1 cellular context compared by ENCODE assay signal in the genomic region with DNA sequence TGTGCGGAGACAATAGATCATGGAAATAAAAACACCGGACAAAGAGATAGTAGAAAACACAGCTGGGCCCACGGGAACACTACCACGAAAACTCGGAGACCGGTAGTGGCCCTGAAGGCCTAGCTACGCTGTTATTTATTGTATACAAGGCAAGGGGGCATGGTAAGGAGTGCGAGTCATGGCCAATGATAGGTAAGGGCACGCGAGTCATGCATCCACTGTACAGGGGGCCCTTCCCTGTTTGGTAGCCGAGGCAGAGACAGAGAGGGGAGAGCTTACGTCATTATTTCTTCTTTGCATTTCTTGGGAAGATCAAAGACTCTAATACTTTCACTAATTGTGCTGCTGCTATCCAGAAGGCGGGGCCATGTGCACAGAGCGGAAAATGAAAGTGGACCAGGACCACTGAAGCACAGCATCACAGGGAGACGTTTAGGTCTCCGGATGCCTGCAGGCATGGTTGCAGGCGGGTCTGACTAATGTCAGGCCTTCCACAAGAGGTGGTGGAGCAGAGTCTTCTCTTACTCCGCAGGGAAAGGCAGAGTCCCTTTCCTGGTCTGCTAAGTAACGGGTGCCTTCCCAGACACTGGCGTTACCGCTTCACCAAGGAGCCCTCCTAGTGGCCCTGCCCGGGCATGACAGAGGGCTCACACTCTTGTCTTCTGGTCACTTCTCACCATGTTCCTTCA.
TF ChIP-seq lines count a peak whose summit lies in the region.

No MANE protein-coding gene starts in this region.

TF ChIP-seq in HepG2, 621 proteins besides CTCF, POLR2A, EP300 and RAD21 (continued from another document and continues in another):
- TF ChIP-seq, protein P1, sequence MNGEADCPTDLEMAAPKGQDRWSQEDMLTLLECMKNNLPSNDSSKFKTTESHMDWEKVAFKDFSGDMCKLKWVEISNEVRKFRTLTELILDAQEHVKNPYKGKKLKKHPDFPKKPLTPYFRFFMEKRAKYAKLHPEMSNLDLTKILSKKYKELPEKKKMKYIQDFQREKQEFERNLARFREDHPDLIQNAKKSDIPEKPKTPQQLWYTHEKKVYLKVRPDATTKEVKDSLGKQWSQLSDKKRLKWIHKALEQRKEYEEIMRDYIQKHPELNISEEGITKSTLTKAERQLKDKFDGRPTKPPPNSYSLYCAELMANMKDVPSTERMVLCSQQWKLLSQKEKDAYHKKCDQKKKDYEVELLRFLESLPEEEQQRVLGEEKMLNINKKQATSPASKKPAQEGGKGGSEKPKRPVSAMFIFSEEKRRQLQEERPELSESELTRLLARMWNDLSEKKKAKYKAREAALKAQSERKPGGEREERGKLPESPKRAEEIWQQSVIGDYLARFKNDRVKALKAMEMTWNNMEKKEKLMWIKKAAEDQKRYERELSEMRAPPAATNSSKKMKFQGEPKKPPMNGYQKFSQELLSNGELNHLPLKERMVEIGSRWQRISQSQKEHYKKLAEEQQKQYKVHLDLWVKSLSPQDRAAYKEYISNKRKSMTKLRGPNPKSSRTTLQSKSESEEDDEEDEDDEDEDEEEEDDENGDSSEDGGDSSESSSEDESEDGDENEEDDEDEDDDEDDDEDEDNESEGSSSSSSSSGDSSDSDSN (CRISPR knock-in tag; IDR thresholded peaks at IDR 0.05), result peak; percentile 43; the same call in 1 of the 2 replicates
- TF ChIP-seq SMAD1 (CRISPR knock-in tag; IDR thresholded peaks at IDR 0.05; ENCODE audit: borderline replicate concordance, low read depth) (no peak), ZNF768 (CRISPR knock-in tag; IDR thresholded peaks at IDR 0.05) (peak; percentile 81), TBX2 (CRISPR knock-in tag; IDR thresholded peaks at IDR 0.05; ENCODE audit: borderline replicate concordance) (no peak), ZNF329 (CRISPR knock-in tag; IDR thresholded peaks at IDR 0.05; ENCODE audit: low read depth) (no peak), SPEN (CRISPR knock-in tag; IDR thresholded peaks at IDR 0.05; ENCODE audit: low read depth) (0 out of 2 replicates have a peak, but pooled peaks have one; percentile 30), ZMAT3 (CRISPR knock-in tag; conservative IDR thresholded peaks at IDR 0.05) (no peak), KMT2A (CRISPR knock-in tag; IDR thresholded peaks at IDR 0.05) (0 out of 2 replicates have a peak, but pooled peaks have one; percentile 27), ZNF232 (CRISPR knock-in tag; IDR thresholded peaks at IDR 0.05; ENCODE audit: borderline replicate concordance) (peak; percentile 48; the same call in 1 of the 2 replicates), NFKB2 (CRISPR knock-in tag; IDR thresholded peaks at IDR 0.05; ENCODE audit: borderline replicate concordance) (peak; percentile 53; the same call in 1 of the 2 replicates), SOX5 (CRISPR knock-in tag; IDR thresholded peaks at IDR 0.05; ENCODE audit: borderline replicate concordance) (no peak), SP140L (CRISPR knock-in tag; IDR thresholded peaks at IDR 0.05; ENCODE audit: borderline replicate concordance) (no peak), HMGA1 (CRISPR knock-in tag; conservative IDR thresholded peaks at IDR 0.05) (no peak), ZSCAN21 (CRISPR knock-in tag; IDR thresholded peaks at IDR 0.05; ENCODE audit: borderline replicate concordance) (no peak), ZNF121 (CRISPR knock-in tag; IDR thresholded peaks at IDR 0.05) (no peak), STAG1 (CRISPR knock-in tag; IDR thresholded peaks at IDR 0.05) (peak; percentile 47), IRF2 (CRISPR knock-in tag; IDR thresholded peaks at IDR 0.05) (peak; percentile 52), SALL2 (CRISPR knock-in tag; IDR thresholded peaks at IDR 0.05) (no peak), ZNF660 (CRISPR knock-in tag; IDR thresholded peaks at IDR 0.05; ENCODE audit: borderline replicate concordance, low read depth) (no peak), KMT2B (CRISPR knock-in tag; IDR thresholded peaks at IDR 0.05) (0 out of 2 replicates have a peak, but pooled peaks have one; percentile 25), SRF (IDR thresholded peaks at IDR 0.05; ENCODE audit: low read depth, low read length) (no peak), TEAD3 (CRISPR knock-in tag; optimal IDR thresholded peaks at IDR 0.05; ENCODE audit: borderline replicate concordance) (peak; percentile 30), ZBTB38 (CRISPR knock-in tag; IDR thresholded peaks at IDR 0.05) (peak; percentile 70; the same call in 1 of the 2 replicates), ZFX (CRISPR knock-in tag; IDR thresholded peaks at IDR 0.05; ENCODE audit: low read depth) (peak; percentile 67), SAP130 (CRISPR knock-in tag; IDR thresholded peaks at IDR 0.05; ENCODE audit: low read depth) (0 out of 2 replicates have a peak, but pooled peaks have one; percentile 41), CREB1 (IDR thresholded peaks at IDR 0.05) (no peak; the same call in 1 of the 2 replicates), CREB1 (CRISPR knock-in tag; IDR thresholded peaks at IDR 0.05) (no peak), ZNF432 (CRISPR knock-in tag; IDR thresholded peaks at IDR 0.05; ENCODE audit: borderline replicate concordance) (no peak), KLF12 (CRISPR knock-in tag; IDR thresholded peaks at IDR 0.05; ENCODE audit: borderline replicate concordance) (no peak), ZNF44 (CRISPR knock-in tag; IDR thresholded peaks at IDR 0.05) (0 out of 2 replicates have a peak, but pooled peaks have one; percentile 54), TAF15 (IDR thresholded peaks at IDR 0.05; ENCODE audit: low read depth, low read length, poor library complexity, severe bottlenecking) (no peak), GATA4 (IDR thresholded peaks at IDR 0.05; ENCODE audit: borderline replicate concordance, low read depth) (no peak), ZFY (CRISPR knock-in tag; IDR thresholded peaks at IDR 0.05) (peak; percentile 52), ZNF430 (CRISPR knock-in tag; IDR thresholded peaks at IDR 0.05) (no peak), ZFP1 (CRISPR knock-in tag; IDR thresholded peaks at IDR 0.05) (no peak), XRCC5 (optimal IDR thresholded peaks at IDR 0.05; ENCODE audit: low read length) (peak; percentile 38), ZNF619 (CRISPR knock-in tag; IDR thresholded peaks at IDR 0.05) (0 out of 2 replicates have a peak, but pooled peaks have one; percentile 57)
- TF ChIP-seq, protein P2, sequence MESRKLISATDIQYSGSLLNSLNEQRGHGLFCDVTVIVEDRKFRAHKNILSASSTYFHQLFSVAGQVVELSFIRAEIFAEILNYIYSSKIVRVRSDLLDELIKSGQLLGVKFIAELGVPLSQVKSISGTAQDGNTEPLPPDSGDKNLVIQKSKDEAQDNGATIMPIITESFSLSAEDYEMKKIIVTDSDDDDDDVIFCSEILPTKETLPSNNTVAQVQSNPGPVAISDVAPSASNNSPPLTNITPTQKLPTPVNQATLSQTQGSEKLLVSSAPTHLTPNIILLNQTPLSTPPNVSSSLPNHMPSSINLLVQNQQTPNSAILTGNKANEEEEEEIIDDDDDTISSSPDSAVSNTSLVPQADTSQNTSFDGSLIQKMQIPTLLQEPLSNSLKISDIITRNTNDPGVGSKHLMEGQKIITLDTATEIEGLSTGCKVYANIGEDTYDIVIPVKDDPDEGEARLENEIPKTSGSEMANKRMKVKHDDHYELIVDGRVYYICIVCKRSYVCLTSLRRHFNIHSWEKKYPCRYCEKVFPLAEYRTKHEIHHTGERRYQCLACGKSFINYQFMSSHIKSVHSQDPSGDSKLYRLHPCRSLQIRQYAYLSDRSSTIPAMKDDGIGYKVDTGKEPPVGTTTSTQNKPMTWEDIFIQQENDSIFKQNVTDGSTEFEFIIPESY (CRISPR knock-in tag; IDR thresholded peaks at IDR 0.05), result peak; percentile 53; the same call in 1 of the 2 replicates
- TF ChIP-seq, protein P3, sequence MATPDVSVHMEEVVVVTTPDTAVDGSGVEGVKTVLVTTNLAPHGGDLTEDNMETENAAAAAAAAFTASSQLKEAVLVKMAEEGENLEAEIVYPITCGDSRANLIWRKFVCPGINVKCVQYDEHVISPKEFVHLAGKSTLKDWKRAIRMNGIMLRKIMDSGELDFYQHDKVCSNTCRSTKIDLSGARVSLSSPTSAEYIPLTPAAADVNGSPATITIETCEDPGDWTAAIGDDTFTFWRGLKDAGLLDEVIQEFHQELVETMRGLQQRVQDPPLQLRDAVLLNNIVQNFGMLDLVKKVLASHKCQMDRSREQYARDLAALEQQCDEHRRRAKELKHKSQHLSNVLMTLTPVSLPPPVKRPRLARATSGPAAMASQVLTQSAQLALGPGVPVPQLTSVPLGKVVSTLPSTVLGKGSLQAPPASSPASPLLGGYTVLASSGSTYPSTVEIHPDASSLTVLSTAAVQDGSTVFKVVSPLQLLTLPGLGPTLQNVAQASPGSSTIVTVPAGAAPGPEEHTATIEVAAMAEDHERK (CRISPR knock-in tag; IDR thresholded peaks at IDR 0.05; ENCODE audit: low read depth), result no peak
- TF ChIP-seq, protein P4, sequence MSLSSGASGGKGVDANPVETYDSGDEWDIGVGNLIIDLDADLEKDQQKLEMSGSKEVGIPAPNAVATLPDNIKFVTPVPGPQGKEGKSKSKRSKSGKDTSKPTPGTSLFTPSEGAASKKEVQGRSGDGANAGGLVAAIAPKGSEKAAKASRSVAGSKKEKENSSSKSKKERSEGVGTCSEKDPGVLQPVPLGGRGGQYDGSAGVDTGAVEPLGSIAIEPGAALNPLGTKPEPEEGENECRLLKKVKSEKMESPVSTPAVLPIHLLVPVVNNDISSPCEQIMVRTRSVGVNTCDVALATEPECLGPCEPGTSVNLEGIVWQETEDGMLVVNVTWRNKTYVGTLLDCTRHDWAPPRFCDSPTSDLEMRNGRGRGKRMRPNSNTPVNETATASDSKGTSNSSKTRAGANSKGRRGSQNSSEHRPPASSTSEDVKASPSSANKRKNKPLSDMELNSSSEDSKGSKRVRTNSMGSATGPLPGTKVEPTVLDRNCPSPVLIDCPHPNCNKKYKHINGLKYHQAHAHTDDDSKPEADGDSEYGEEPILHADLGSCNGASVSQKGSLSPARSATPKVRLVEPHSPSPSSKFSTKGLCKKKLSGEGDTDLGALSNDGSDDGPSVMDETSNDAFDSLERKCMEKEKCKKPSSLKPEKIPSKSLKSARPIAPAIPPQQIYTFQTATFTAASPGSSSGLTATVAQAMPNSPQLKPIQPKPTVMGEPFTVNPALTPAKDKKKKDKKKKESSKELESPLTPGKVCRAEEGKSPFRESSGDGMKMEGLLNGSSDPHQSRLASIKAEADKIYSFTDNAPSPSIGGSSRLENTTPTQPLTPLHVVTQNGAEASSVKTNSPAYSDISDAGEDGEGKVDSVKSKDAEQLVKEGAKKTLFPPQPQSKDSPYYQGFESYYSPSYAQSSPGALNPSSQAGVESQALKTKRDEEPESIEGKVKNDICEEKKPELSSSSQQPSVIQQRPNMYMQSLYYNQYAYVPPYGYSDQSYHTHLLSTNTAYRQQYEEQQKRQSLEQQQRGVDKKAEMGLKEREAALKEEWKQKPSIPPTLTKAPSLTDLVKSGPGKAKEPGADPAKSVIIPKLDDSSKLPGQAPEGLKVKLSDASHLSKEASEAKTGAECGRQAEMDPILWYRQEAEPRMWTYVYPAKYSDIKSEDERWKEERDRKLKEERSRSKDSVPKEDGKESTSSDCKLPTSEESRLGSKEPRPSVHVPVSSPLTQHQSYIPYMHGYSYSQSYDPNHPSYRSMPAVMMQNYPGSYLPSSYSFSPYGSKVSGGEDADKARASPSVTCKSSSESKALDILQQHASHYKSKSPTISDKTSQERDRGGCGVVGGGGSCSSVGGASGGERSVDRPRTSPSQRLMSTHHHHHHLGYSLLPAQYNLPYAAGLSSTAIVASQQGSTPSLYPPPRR (CRISPR knock-in tag; IDR thresholded peaks at IDR 0.05; ENCODE audit: borderline replicate concordance), result no peak
- TF ChIP-seq, protein P5, sequence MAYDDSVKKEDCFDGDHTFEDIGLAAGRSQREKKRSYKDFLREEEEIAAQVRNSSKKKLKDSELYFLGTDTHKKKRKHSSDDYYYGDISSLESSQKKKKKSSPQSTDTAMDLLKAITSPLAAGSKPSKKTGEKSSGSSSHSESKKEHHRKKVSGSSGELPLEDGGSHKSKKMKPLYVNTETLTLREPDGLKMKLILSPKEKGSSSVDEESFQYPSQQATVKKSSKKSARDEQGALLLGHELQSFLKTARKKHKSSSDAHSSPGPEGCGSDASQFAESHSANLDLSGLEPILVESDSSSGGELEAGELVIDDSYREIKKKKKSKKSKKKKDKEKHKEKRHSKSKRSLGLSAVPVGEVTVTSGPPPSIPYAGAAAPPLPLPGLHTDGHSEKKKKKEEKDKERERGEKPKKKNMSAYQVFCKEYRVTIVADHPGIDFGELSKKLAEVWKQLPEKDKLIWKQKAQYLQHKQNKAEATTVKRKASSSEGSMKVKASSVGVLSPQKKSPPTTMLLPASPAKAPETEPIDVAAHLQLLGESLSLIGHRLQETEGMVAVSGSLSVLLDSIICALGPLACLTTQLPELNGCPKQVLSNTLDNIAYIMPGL (CRISPR knock-in tag; IDR thresholded peaks at IDR 0.05; ENCODE audit: borderline replicate concordance in 1 of 2, low read depth in 1 of 2), result peak; percentile 23; a peak in 2 of 4 replicates
- TF ChIP-seq, protein P6, sequence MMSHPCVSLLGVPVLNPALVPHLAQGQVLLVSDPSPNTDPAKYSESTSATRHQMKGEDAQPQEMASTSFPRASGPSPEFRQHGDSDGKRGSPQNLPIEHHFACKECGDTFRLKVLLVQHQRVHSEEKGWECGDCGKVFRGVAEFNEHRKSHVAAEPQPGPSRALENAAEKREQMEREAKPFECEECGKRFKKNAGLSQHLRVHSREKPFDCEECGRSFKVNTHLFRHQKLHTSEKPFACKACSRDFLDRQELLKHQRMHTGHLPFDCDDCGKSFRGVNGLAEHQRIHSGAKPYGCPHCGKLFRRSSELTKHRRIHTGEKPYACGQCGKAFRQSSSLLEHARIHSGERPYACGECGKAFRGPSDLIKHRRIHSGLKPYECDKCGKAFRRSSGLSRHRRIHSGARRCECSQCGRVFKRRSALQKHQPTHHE (CRISPR knock-in tag; IDR thresholded peaks at IDR 0.05; ENCODE audit: borderline replicate concordance), result no peak
- TF ChIP-seq, protein P7, sequence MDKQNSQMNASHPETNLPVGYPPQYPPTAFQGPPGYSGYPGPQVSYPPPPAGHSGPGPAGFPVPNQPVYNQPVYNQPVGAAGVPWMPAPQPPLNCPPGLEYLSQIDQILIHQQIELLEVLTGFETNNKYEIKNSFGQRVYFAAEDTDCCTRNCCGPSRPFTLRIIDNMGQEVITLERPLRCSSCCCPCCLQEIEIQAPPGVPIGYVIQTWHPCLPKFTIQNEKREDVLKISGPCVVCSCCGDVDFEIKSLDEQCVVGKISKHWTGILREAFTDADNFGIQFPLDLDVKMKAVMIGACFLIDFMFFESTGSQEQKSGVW (CRISPR knock-in tag; IDR thresholded peaks at IDR 0.05; ENCODE audit: borderline replicate concordance), result no peak
- TF ChIP-seq, protein P8, sequence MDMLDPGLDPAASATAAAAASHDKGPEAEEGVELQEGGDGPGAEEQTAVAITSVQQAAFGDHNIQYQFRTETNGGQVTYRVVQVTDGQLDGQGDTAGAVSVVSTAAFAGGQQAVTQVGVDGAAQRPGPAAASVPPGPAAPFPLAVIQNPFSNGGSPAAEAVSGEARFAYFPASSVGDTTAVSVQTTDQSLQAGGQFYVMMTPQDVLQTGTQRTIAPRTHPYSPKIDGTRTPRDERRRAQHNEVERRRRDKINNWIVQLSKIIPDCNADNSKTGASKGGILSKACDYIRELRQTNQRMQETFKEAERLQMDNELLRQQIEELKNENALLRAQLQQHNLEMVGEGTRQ (IDR thresholded peaks at IDR 0.05; ENCODE audit: low read depth, low read length), result no peak
- TF ChIP-seq, protein P8 (CRISPR knock-in tag; IDR thresholded peaks at IDR 0.05; ENCODE audit: borderline replicate concordance), result no peak
